ENCODE assay signal across 8 cellular contexts in the genomic region with DNA sequence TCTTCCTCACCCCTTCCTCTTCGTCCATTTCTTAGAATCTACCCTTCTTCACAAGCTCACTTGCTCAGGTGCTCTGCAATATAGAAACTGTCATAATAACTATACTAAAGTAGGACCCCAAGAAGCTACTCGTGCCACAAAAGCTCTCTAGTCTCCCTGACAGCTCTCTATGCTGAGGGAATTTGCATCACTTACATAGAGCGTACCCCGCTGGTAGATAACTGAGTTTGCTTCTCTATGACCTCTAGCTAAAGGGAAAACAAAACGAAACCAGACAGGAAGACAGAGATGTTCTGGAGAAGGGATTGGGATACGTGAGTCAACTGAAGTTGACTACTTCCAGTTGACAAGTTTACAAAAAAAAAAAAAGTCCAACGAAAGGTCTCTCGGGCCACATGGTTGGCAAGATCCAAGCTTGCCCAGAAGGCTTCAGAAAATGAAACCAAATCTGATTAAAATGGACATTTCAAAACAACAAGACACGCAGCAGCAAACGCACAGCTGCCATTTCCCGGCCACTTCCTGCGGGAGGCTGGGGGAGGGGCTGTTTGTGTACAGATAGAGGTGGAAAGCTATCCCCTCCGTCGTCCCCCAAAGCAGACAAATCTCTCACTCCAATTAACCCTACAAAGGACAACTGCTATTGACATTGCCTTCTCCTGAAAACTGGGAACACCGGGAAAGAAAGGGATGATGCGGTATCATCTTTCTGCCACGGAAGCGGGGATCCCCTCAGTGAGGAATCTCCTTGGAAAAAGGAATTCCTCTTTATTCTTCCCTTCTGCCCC. TPM values are rescaled to one million over a fixed set of nuclear protein-coding genes. Genes with fewer than 3 reads are reported as not detected.
DNase-seq lines count a peak whose midpoint lies in the region; ATAC-seq and TF ChIP-seq lines count a peak whose summit lies in the region.

No MANE protein-coding gene starts in this region.

- H3K4me3 ChIP-seq in coronary artery: peak overlapping the region; percentile 91

- peak overlapping the region; percentile 94 to 95 for H3K27ac ChIP-seq in coronary artery

- no peak for TF ChIP-seq CTCF in coronary artery (IDR thresholded peaks at IDR 0.05)

- DNase-seq in NCI-H2196 (lab: John Stamatoyannopoulos, UW; ENCODE audit: unreplicated experiment) (peak; percentile 38), NCI-H2196 treated with DMSO at 0.1 percent for 48 hours (lab: John Stamatoyannopoulos, UW; ENCODE audit: unreplicated experiment) (no peak), NAMALWA (ENCODE audit: low spot score) (peak; percentile 87), coronary artery (ENCODE audit: low spot score) (peak; percentile 82), left colon (peak; percentile 76 to 83)
- DNase-seq in activated CD4-positive, alpha-beta T cell treated with anti-CD3 and anti-CD28 coated beads for 1 hour: peak; percentile 44
- peak; percentile 57 for DNase-seq in stimulated activated CD4-positive, alpha-beta T cell treated with anti-CD3 and anti-CD28 coated beads, Interleukin-1b, Interleukin-23, amount 100 ng/mL, for 48 hours

- intact Hi-C loops in left colon (cut with DNase I, micrococcal nuclease): no loop called here

- ATAC-seq in left colon: peak; percentile 24
- ATAC-seq in GM18867 (IDR thresholded peaks at IDR 0.05; ENCODE audit: unreplicated experiment): no peak

RNA-seq across cellular contexts. Expression of a gene that starts 1.3 kb away (rescaled TPM):
- 100 to 1,000 TPM; 105 to 107 TPM for total RNA-seq in left colon

RNA-seq across cellular contexts. Expression of a gene that starts 16.9 kb away (rescaled TPM):
- total RNA-seq in left colon: 1,000 to 10,000 TPM; 1,197 to 1,516 TPM

RNA-seq across cellular contexts. Expression of a gene that starts 59.2 kb away (rescaled TPM):
- 100 to 1,000 TPM; 149 to 160 TPM for total RNA-seq in left colon
